In the genomic region with DNA sequence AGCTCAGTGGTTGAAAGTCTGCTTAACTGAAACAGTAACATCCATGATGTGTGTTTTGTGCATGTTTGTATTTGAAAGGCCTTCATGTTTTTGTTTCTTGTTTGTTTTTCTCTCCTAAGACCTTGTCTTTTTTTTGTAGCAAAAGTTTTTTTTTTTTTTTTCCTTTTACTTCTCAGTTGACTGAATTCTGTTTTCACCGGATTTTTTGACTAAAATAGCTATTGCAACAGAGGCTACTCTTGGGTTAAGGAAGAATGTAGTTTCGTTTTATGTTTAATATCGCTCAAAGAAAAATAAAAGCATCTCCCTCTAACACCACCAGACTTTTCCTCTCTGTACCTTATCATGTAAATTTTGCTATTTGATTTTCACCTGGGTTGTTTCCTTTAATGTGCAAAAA, we compare ENCODE assay signal across 13 cellular contexts. TPM values are rescaled to one million over a fixed set of nuclear protein-coding genes. Genes with fewer than 3 reads are reported as not detected.
A peak's percentile ranks its signal among the peaks of the same experiment; 100 is the strongest.
DNase-seq lines count a peak whose midpoint lies in the region; ATAC-seq and TF ChIP-seq lines count a peak whose summit lies in the region.
"Had no signal": no experiment of that assay in that cellular context is flagged by ENCODE, and none has a peak within 500 bp of the region (broad histone marks: within the 10 kb centered on the region; RNA-seq: fewer than 3 reads in every experiment).

No MANE protein-coding gene starts in this region.

- peak overlapping the region; percentile 51 for H3K4me3 Mint-ChIP-seq in GM23338
- H3K4me3 Mint-ChIP-seq in naive B cell: peak overlapping the region in 7 of 8 donors; percentile 9 to 73 (median 61)

- H3K27me3 ChIP-seq in ACC112 (ENCODE audit: insufficient read depth, low read length) (no peaks in the 10 kb centered on the region), GM23338 (ENCODE audit: insufficient read depth) (no peaks in the 10 kb centered on the region), mammary epithelial cell (ENCODE audit: insufficient read depth, low read length) (no peaks in the 10 kb centered on the region), body of pancreas (no peaks in the 10 kb centered on the region)

- H3K36me3 Mint-ChIP-seq in GM23338 (ENCODE audit: low read depth) (peaks cover 39% of the 10 kb centered on the region), naive B cell (peaks cover 12 to 32% of the 10 kb centered on the region in 2 donors)

- TF ChIP-seq POLR2A in body of pancreas (IDR thresholded peaks at IDR 0.05): no peak

- H4K20me1 ChIP-seq in GM23338 (replicated peaks; ENCODE audit: insufficient read depth) (no peaks in the 10 kb centered on the region), mammary epithelial cell (ENCODE audit: insufficient read depth, low read length) (no peaks in the 10 kb centered on the region)

- in situ Hi-C loops in mammary epithelial cell (cut with MboI; ENCODE audit: low sequenced_read_pairs in 2 of 2): no loop called here

- H3K4me3 ChIP-seq in ACC112 (ENCODE audit: low read depth, low read length) (peak overlapping the region; percentile 31; the same call in 1 of the 2 replicates), GM23338 (peak overlapping the region; percentile 34), mammary epithelial cell (replicated peaks in 1 of 3; ENCODE audit: insufficient read depth in 1 of 3, low read depth in 2 of 3, low read length in 3 of 3) (peak overlapping the region in 2 of 3 experiments; percentile 32 to 38), body of pancreas (no peak overlapping the region)
- H3K4me3 ChIP-seq: GM12878, lung had no signal

- ATAC-seq in GM23338 (no peak), naive B cell (ENCODE audit: low read depth in 2 of 2) (no peak), HG03342 (IDR thresholded peaks at IDR 0.05; ENCODE audit: unreplicated experiment) (no peak), GM18867 (IDR thresholded peaks at IDR 0.05; ENCODE audit: unreplicated experiment) (no peak), body of pancreas (no peak)
- ATAC-seq: GM12878 had no signal

- TF ChIP-seq CTCF in GM23338 (conservative IDR thresholded peaks at IDR 0.05; ENCODE audit: low read depth in 2 of 2) (no peak), mammary epithelial cell (conservative IDR thresholded peaks at IDR 0.05 in 1 of 2, IDR thresholded peaks at IDR 0.05 in 1 of 2; ENCODE audit: extremely low read depth in 1 of 2, insufficient read depth in 1 of 2, low read depth in 1 of 2, low read length in 2 of 2) (no peak), body of pancreas (IDR thresholded peaks at IDR 0.05) (no peak)

- peaks cover 2% of the 10 kb centered on the region for H3K79me2 ChIP-seq in ACC112 (ENCODE audit: control insufficient read depth, insufficient read depth, low read length, unreplicated experiment)
- no peaks in the 10 kb centered on the region for H3K79me2 ChIP-seq in GM23338 (replicated peaks; ENCODE audit: insufficient read depth)
- no peaks in the 10 kb centered on the region for H3K79me2 ChIP-seq in mammary epithelial cell (ENCODE audit: insufficient read depth, low read length)

- dilution Hi-C loops in mammary epithelial cell (cut with HindIII; ENCODE audit: low sequenced_read_pairs): no loop called here

- peaks cover 54% of the 10 kb centered on the region for H3K9me3 Mint-ChIP-seq in GM23338
- H3K9me3 Mint-ChIP-seq in naive B cell: peaks cover 0 to 17% (median 12%) of the 10 kb centered on the region in 7 donors

- H3K36me3 ChIP-seq in ACC112 (ENCODE audit: insufficient read depth, low read length) (peaks cover 31% of the 10 kb centered on the region), GM23338 (ENCODE audit: insufficient read depth) (peaks cover 22% of the 10 kb centered on the region; the same call in 1 of the 2 replicates), mammary epithelial cell (ENCODE audit: insufficient read depth, low read length) (peaks cover 4% of the 10 kb centered on the region), body of pancreas (replicated peaks in 1 of 2; ENCODE audit: insufficient read depth in 1 of 2, low read depth in 2 of 2) (peaks cover 0 to 3% of the 10 kb centered on the region in 2 donors)

- peaks cover 5% of the 10 kb centered on the region for H3K4me1 ChIP-seq in ACC112 (ENCODE audit: control insufficient read depth, insufficient read depth, low read length, unreplicated experiment)
- peaks cover 40% of the 10 kb centered on the region for H3K4me1 ChIP-seq in GM23338 (ENCODE audit: insufficient read depth)
- peaks cover 2% of the 10 kb centered on the region for H3K4me1 ChIP-seq in mammary epithelial cell (ENCODE audit: insufficient read depth, low read length)
- H3K4me1 ChIP-seq in body of pancreas: no peaks in the 10 kb centered on the region

- H3K4me2 ChIP-seq in GM23338 (peak overlapping the region; percentile 61), mammary epithelial cell (ENCODE audit: insufficient read depth, low read depth, low read length) (peak overlapping the region; percentile 78)

- intact Hi-C loops in mammary epithelial cell (cut with micrococcal nuclease) (no loop called here), body of pancreas (cut with DNase I) (no loop called here)

- H3K9ac ChIP-seq in mammary epithelial cell (ENCODE audit: insufficient read depth, low read length): no peak overlapping the region

- H3K9me2 ChIP-seq in GM23338 (ENCODE audit: insufficient read depth): 0 out of 2 replicates have a peak, but pooled peaks cover 2% of the 10 kb centered on the region

- no TSS peak for BruUV-seq in mammary epithelial cell (replicated peaks; lab: Mats Ljungman, UMichigan)

- peak overlapping the region; percentile 65; the same call in 1 of the 2 replicates for H3K27ac Mint-ChIP-seq in GM23338
- peak overlapping the region in 2 of 6 donors; percentile 57 to 59 for H3K27ac Mint-ChIP-seq in naive B cell

- peaks cover 3% of the 10 kb centered on the region for H3K27me3 Mint-ChIP-seq in GM23338 (ENCODE audit: insufficient read depth, low read depth, poor library complexity)
- H3K27me3 Mint-ChIP-seq in naive B cell: no peaks in the 10 kb centered on the region

- H3K27ac ChIP-seq in ACC112 (ENCODE audit: low read depth, low read length) (0 out of 2 replicates have a peak overlapping the region, but pooled peaks have one; percentile 4), GM23338 (ENCODE audit: low read depth) (peak overlapping the region; percentile 60), mammary epithelial cell (ENCODE audit: insufficient read depth, low read depth, low read length) (no peak overlapping the region), body of pancreas (no peak overlapping the region)

- H3F3A ChIP-seq in GM23338 (replicated peaks; ENCODE audit: low read depth): no peaks in the 10 kb centered on the region

- H2AFZ ChIP-seq in ACC112 (ENCODE audit: low read length, unreplicated experiment): no peak overlapping the region
- H2AFZ ChIP-seq in GM23338: no peak overlapping the region
- no peak overlapping the region for H2AFZ ChIP-seq in mammary epithelial cell (ENCODE audit: low read depth, low read length)

- H3K4me1 Mint-ChIP-seq in GM23338 (peaks cover 26% of the 10 kb centered on the region), naive B cell (peaks cover 13 to 40% (median 25%) of the 10 kb centered on the region in 3 donors)

- H3K9me3 ChIP-seq in mammary epithelial cell (replicated peaks; ENCODE audit: insufficient read depth, low read length) (peaks cover 3% of the 10 kb centered on the region), body of pancreas (no peaks in the 10 kb centered on the region)

- CTCF ChIA-PET in mammary epithelial cell (lab: Charles Lee; ENCODE audit: low non-redundant PET): no interaction called here

- WGBS in mammary epithelial cell (ENCODE audit: low coverage, missing lambda C conversion rate): 2% methylated on average over 3 of the region's 3 CpGs
- 59 to 81% methylated on average over 3 of the region's 3 CpGs for WGBS in body of pancreas, 2 donors

- DNase-seq in GM23338 (ENCODE audit: low spot score) (no peak), mammary epithelial cell (no peak), naive B cell (no peak), nucleus accumbens (lab: John Stamatoyannopoulos, UW) (no peak), body of pancreas (no peak)
- DNase-seq: COR-L47, NCI-H526 had no signal

TF ChIP-seq in GM23338, 12 proteins besides CTCF, POLR2A, EP300 and RAD21 (continues in another document):
- no peak for TF ChIP-seq CREB1 (CRISPR knock-in tag; IDR thresholded peaks at IDR 0.05; ENCODE audit: low read depth)
- TF ChIP-seq STAT1 (IDR thresholded peaks at IDR 0.05; ENCODE audit: unreplicated experiment): no peak
- TF ChIP-seq ZNF331 (CRISPR knock-in tag; IDR thresholded peaks at IDR 0.05; ENCODE audit: low read depth): no peak
- TF ChIP-seq JUNB (IDR thresholded peaks at IDR 0.05; ENCODE audit: unreplicated experiment): no peak
- TF ChIP-seq, protein P1, sequence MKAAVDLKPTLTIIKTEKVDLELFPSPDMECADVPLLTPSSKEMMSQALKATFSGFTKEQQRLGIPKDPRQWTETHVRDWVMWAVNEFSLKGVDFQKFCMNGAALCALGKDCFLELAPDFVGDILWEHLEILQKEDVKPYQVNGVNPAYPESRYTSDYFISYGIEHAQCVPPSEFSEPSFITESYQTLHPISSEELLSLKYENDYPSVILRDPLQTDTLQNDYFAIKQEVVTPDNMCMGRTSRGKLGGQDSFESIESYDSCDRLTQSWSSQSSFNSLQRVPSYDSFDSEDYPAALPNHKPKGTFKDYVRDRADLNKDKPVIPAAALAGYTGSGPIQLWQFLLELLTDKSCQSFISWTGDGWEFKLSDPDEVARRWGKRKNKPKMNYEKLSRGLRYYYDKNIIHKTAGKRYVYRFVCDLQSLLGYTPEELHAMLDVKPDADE (IDR thresholded peaks at IDR 0.05): no peak

RNA-seq across cellular contexts. Expression of a gene that starts 15.1 kb away (rescaled TPM):
- total RNA-seq in GM23338 (2014; rRNA removed; shearing (Covaris generic)): 0.08 and 0.14 TPM in 2 replicates
- polyA plus RNA-seq in GM23338 (2016; fragmentation: Nextera tagmentation; extraction: Ambion mirVana) (0.09 and 0.10 TPM in 2 replicates), mammary epithelial cell (3.0 TPM), naive B cell (ENCODE audit: low read depth in 6 of 6) (1 to 10 TPM; 1.4 to 2.8 (median 2.0) TPM)
- total RNA-seq in mammary epithelial cell (10 to 100 TPM; 10.6 to 21.5 TPM), body of pancreas (1 to 10 TPM; 6.0 to 7.9 TPM)
- polyA minus RNA-seq in mammary epithelial cell: 9.0 TPM

RNA-seq across cellular contexts. Expression of a gene that starts 46.2 kb away (rescaled TPM):
- not detected in 2 replicates for total RNA-seq in GM23338 (2014; rRNA removed; shearing (Covaris generic))
- 0.64 TPM in 1 of 2 replicates, not detected in the other for polyA plus RNA-seq in GM23338 (2016; fragmentation: Nextera tagmentation; extraction: Ambion mirVana)
- total RNA-seq in mammary epithelial cell: not detected
- not detected for polyA plus RNA-seq in mammary epithelial cell
- polyA minus RNA-seq in mammary epithelial cell: not detected
- not detected for polyA plus RNA-seq in naive B cell (ENCODE audit: low read depth in 6 of 6)
- 1 to 10 TPM in 1 of 2 donors, not detected in 1; 1.3 TPM for total RNA-seq in body of pancreas

RNA-seq across cellular contexts. Expression of a gene that starts 54.3 kb away (rescaled TPM):
- total RNA-seq in GM23338 (2014; rRNA removed; shearing (Covaris generic)): not detected in 2 replicates
- polyA plus RNA-seq in GM23338 (2016; fragmentation: Nextera tagmentation; extraction: Ambion mirVana) (not detected in 2 replicates), mammary epithelial cell (not detected), naive B cell (ENCODE audit: low read depth in 6 of 6) (not detected)
- total RNA-seq in mammary epithelial cell (not detected), body of pancreas (not detected)
- polyA minus RNA-seq in mammary epithelial cell: not detected
- total RNA-seq: GM12878; lung; T-helper 2 cell treated with Interferon-gamma antibody and Interleukin-4, amounts not matched to agents 100 ng/mL and 5 ng/mL, for 36 hours had no signal
- polyA plus RNA-seq: GM12878, lung had no signal

Comparison
In these comparisons a context has a peak if more than half of its experiments do, and no peak if none do; other contexts are left out.
1. H3K27ac ChIP-seq: peak in ACC112 (single experiment) and GM23338 (single experiment); none in mammary epithelial cell (single experiment) and body of pancreas (0 of 4).
2. H3K4me3 ChIP-seq: peak in ACC112 (single experiment), GM23338 (single experiment) and mammary epithelial cell (2 of 3); none in body of pancreas (0 of 2).